ENCODE assay signal across 8 cellular contexts in genomic region chr2:27051902-27052645, GRCh38. TPM values are rescaled to one million over a fixed set of nuclear protein-coding genes. Genes with fewer than 3 reads are reported as not detected.
DNase-seq lines count a peak whose midpoint lies in the region; ATAC-seq and TF ChIP-seq lines count a peak whose summit lies in the region.

No MANE protein-coding gene starts in this region.

- 7 to 8% methylated on average over 24 of the region's 24 CpGs for WGBS in ectodermal cell, 2 experiments
- WGBS in mesodermal cell (ENCODE audit: insufficient coverage in 2 of 2), 2 experiments: 0 to 5% methylated on average over 12 to 16 of the region's 24 CpGs

- peaks cover 16% of the 10 kb centered on the region for H3K36me3 ChIP-seq in SJCRH30
- H3K36me3 ChIP-seq in ectodermal cell (ENCODE audit: control insufficient read depth, insufficient read depth, low read length): peaks cover 33% of the 10 kb centered on the region
- peaks cover 39% of the 10 kb centered on the region for H3K36me3 ChIP-seq in mesodermal cell (ENCODE audit: control insufficient read depth, insufficient read depth, low read length)
- peaks cover 37% of the 10 kb centered on the region for H3K36me3 ChIP-seq in upper lobe of right lung

- H3K4me3 ChIP-seq in SJCRH30 (peak overlapping the region; percentile 71), ectodermal cell (ENCODE audit: insufficient read depth, low read depth, low read length) (peak overlapping the region; percentile 85), mesodermal cell (ENCODE audit: extremely low read depth, insufficient read depth, low read length, poor library complexity, severe bottlenecking) (peak overlapping the region; percentile 87), upper lobe of right lung (peak overlapping the region; percentile 85)

- H3K27me3 ChIP-seq in SJCRH30 (no peaks in the 10 kb centered on the region), ectodermal cell (ENCODE audit: control insufficient read depth, insufficient read depth, low read length, poor library complexity, severe bottlenecking) (no peaks in the 10 kb centered on the region), upper lobe of right lung (no peaks in the 10 kb centered on the region)

- H3K4me1 ChIP-seq in SJCRH30 (no peaks in the 10 kb centered on the region; the same call in 1 of the 2 replicates), ectodermal cell (ENCODE audit: control insufficient read depth, insufficient read depth, low read length) (no peaks in the 10 kb centered on the region), mesodermal cell (ENCODE audit: control insufficient read depth, insufficient read depth, low read length, poor library complexity, severe bottlenecking) (peaks cover 16% of the 10 kb centered on the region), upper lobe of right lung (peaks cover 13% of the 10 kb centered on the region)

- no peak overlapping the region; the same call in 1 of the 2 replicates for H3K27ac ChIP-seq in SJCRH30
- no peak overlapping the region for H3K27ac ChIP-seq in ectodermal cell (ENCODE audit: insufficient read depth, low read depth, low read length, poor library complexity, severe bottlenecking)
- H3K27ac ChIP-seq in mesodermal cell (ENCODE audit: low read depth, low read length, severe bottlenecking): peak overlapping the region; percentile 88
- peak overlapping the region; percentile 78 for H3K27ac ChIP-seq in upper lobe of right lung

- no peak for ATAC-seq in upper lobe of right lung

- intact Hi-C loops in upper lobe of right lung (cut with DNase I): no loop called here

- TF ChIP-seq CTCF in upper lobe of right lung (IDR thresholded peaks at IDR 0.05): no peak

- H3K9me3 ChIP-seq in SJCRH30 (replicated peaks): no peaks in the 10 kb centered on the region
- no peaks in the 10 kb centered on the region for H3K9me3 ChIP-seq in ectodermal cell (ENCODE audit: control insufficient read depth, low read length)
- no peaks in the 10 kb centered on the region for H3K9me3 ChIP-seq in mesodermal cell (ENCODE audit: control insufficient read depth, low read length)
- no peaks in the 10 kb centered on the region for H3K9me3 ChIP-seq in upper lobe of right lung

- peak; percentile 17 for DNase-seq in activated CD4-positive, CD25-positive, alpha-beta regulatory T cell treated with anti-CD3 and anti-CD28 coated beads, Interleukin-2, amount 50 U/mL, for 16 hours (ENCODE audit: low read depth, low spot score)
- DNase-seq in activated CD4-positive, CD25-positive, alpha-beta regulatory T cell (lab: John Stamatoyannopoulos, UW): no peak
- no peak for DNase-seq in SJCRH30
- DNase-seq in upper lobe of right lung: peak; percentile 82
- no peak for DNase-seq in mesenteric fat pad (ENCODE audit: low spot score)
- DNase-seq in SHP77 treated with DMSO at 0.1 percent for 48 hours (lab: John Stamatoyannopoulos, UW): no peak

RNA-seq across cellular contexts. Expression of gene AGBL5, which starts 0.6 kb away (rescaled TPM):
- total RNA-seq in SJCRH30 (2014; rRNA removed; shearing (Covaris generic)): 71.4 and 72.4 TPM in 2 replicates
- polyA plus RNA-seq in ectodermal cell (2013, experiment 1 of 4): 140 TPM
- 128 TPM for polyA plus RNA-seq in ectodermal cell (2013, experiment 2 of 4)
- polyA plus RNA-seq in ectodermal cell (2013, experiment 3 of 4): 95.9 TPM
- polyA plus RNA-seq in ectodermal cell (2013, experiment 4 of 4): 111 TPM
- 60.1 TPM for polyA plus RNA-seq in mesodermal cell (2013, experiment 1 of 2)
- 55.2 TPM for polyA plus RNA-seq in mesodermal cell (2013, experiment 2 of 2)
- total RNA-seq in upper lobe of right lung (14.0 TPM), mesenteric fat pad (20.3 TPM)

RNA-seq across cellular contexts. Expression of gene TMEM214, which starts 19.3 kb away (rescaled TPM):
- 38.0 and 45.2 TPM in 2 replicates for total RNA-seq in SJCRH30 (2014; rRNA removed; shearing (Covaris generic))
- 43.7 TPM for polyA plus RNA-seq in ectodermal cell (2013, experiment 1 of 4)
- 41.6 TPM for polyA plus RNA-seq in ectodermal cell (2013, experiment 2 of 4)
- 38.8 TPM for polyA plus RNA-seq in ectodermal cell (2013, experiment 3 of 4)
- 38.0 TPM for polyA plus RNA-seq in ectodermal cell (2013, experiment 4 of 4)
- 83.5 TPM for polyA plus RNA-seq in mesodermal cell (2013, experiment 1 of 2)
- polyA plus RNA-seq in mesodermal cell (2013, experiment 2 of 2): 72.4 TPM
- total RNA-seq in upper lobe of right lung: 68.0 TPM
- 148 TPM for total RNA-seq in mesenteric fat pad

RNA-seq across cellular contexts. Expression of gene OST4, which starts 19.4 kb away (rescaled TPM):
- total RNA-seq in SJCRH30 (2014; rRNA removed; shearing (Covaris generic)): 349 and 357 TPM in 2 replicates
- 230 TPM for polyA plus RNA-seq in ectodermal cell (2013, experiment 1 of 4)
- polyA plus RNA-seq in ectodermal cell (2013, experiment 2 of 4): 230 TPM
- 174 TPM for polyA plus RNA-seq in ectodermal cell (2013, experiment 3 of 4)
- polyA plus RNA-seq in ectodermal cell (2013, experiment 4 of 4): 199 TPM
- polyA plus RNA-seq in mesodermal cell (2013, experiment 1 of 2): 352 TPM
- polyA plus RNA-seq in mesodermal cell (2013, experiment 2 of 2): 309 TPM
- total RNA-seq in upper lobe of right lung (248 TPM), mesenteric fat pad (275 TPM)

RNA-seq across cellular contexts. Expression of gene EMILIN1, which starts 26.3 kb away (rescaled TPM):
- 80.5 and 87.7 TPM in 2 replicates for total RNA-seq in SJCRH30 (2014; rRNA removed; shearing (Covaris generic))
- 9.7 TPM for polyA plus RNA-seq in ectodermal cell (2013, experiment 1 of 4)
- 8.2 TPM for polyA plus RNA-seq in ectodermal cell (2013, experiment 2 of 4)
- polyA plus RNA-seq in ectodermal cell (2013, experiment 3 of 4): 7.8 TPM
- polyA plus RNA-seq in ectodermal cell (2013, experiment 4 of 4): 8.5 TPM
- 35.8 TPM for polyA plus RNA-seq in mesodermal cell (2013, experiment 1 of 2)
- 26.7 TPM for polyA plus RNA-seq in mesodermal cell (2013, experiment 2 of 2)
- 84.6 TPM for total RNA-seq in upper lobe of right lung
- 77.4 TPM for total RNA-seq in mesenteric fat pad

RNA-seq across cellular contexts. Expression of gene KHK, which starts 34.5 kb away (rescaled TPM):
- total RNA-seq in SJCRH30 (2014; rRNA removed; shearing (Covaris generic)): 0.30 and 0.63 TPM in 2 replicates
- polyA plus RNA-seq in ectodermal cell (2013, experiment 1 of 4): 10.1 TPM
- polyA plus RNA-seq in ectodermal cell (2013, experiment 2 of 4): 7.5 TPM
- 4.2 TPM for polyA plus RNA-seq in ectodermal cell (2013, experiment 3 of 4)
- polyA plus RNA-seq in ectodermal cell (2013, experiment 4 of 4): 4.5 TPM
- polyA plus RNA-seq in mesodermal cell (2013, experiment 1 of 2): 1.2 TPM
- polyA plus RNA-seq in mesodermal cell (2013, experiment 2 of 2): 1.1 TPM
- 4.9 TPM for total RNA-seq in upper lobe of right lung
- total RNA-seq in mesenteric fat pad: 4.7 TPM

Comparison
In these comparisons a context has a peak if more than half of its experiments do, and no peak if none do; other contexts are left out.
1. DNase-seq: peak in activated CD4-positive, CD25-positive, alpha-beta regulatory T cell treated with anti-CD3 and anti-CD28 coated beads, Interleukin-2, amount 50 U/mL, for 16 hours (single experiment) and upper lobe of right lung (single experiment); none in activated CD4-positive, CD25-positive, alpha-beta regulatory T cell (0 of 4), SJCRH30 (0 of 2), mesenteric fat pad (single experiment) and SHP77 treated with DMSO at 0.1 percent for 48 hours (single experiment).
2. H3K27ac ChIP-seq: peak in mesodermal cell (single experiment) and upper lobe of right lung (single experiment); none in SJCRH30 (single experiment) and ectodermal cell (single experiment).
3. Peak in every context shown above with its lines, with median percentiles within 50 percentile points of each other: H3K4me3 ChIP-seq.